10 cellular contexts compared by ENCODE assay signal in the genomic region with DNA sequence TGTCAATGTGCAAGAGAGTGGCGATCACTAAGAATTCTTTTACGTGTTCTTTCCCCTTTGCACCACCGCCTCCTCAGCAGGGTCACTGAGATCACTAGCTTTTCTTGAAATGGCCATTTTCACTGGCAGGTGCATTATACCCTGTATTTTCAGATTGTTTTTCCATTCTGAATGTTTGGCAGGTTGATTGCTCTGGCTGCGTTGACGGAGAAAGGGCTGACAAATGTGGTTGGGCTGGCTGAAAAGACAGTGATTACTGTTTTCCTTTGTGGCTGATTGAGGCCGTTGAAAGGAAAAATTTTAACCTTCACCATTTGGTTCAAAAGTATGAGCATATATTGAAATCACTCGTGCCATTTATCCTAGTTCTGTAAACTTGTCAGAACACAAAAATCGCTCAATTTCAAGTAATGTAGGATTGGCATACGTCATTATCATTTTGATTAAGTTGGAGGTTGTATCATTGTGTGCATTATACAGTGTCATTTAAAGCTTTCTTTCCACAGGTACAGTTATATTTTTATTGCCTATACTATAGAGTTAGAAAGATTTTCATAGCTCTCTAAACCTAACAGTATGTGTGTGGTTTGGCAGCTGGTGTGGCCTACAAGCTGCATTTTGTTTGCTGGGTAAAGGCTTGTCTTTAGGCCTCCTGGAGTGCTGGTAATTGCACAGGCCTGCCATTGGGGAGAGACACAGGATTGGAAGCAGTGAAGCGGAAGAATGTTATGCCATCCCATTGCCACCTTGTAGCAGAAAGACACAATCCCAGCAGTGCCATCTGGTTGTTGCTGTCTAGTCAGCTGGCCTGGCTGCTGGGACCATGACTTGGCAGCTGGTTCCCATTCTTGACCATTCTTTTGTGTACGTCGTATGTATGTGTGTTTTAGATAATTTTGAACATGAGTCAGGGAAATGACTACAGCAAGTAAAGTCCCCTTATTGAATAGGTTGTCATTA. TPM values are rescaled to one million over a fixed set of nuclear protein-coding genes. Genes with fewer than 3 reads are reported as not detected.
DNase-seq lines count a peak whose midpoint lies in the region; ATAC-seq and TF ChIP-seq lines count a peak whose summit lies in the region.
"Had no signal": no experiment of that assay in that cellular context is flagged by ENCODE, and none has a peak within 500 bp of the region (broad histone marks: within the 10 kb centered on the region; RNA-seq: fewer than 3 reads in every experiment).

No MANE protein-coding gene starts in this region.

- no peak overlapping the region for H3K27ac Mint-ChIP-seq in CD4-positive, alpha-beta memory T cell

- H3K27ac ChIP-seq in SK-N-MC (peak overlapping the region; percentile 63), upper lobe of left lung (no peak overlapping the region)
- no peak overlapping the region for H3K27ac ChIP-seq in CD4-positive, alpha-beta memory T cell (ENCODE audit: low read depth, low read length)
- H3K27ac ChIP-seq: neutrophil had no signal

- DNase-seq in COR-L47 (lab: John Stamatoyannopoulos, UW) (peak; percentile 98), NCI-H128 (lab: John Stamatoyannopoulos, UW; ENCODE audit: unreplicated experiment) (peak; percentile 24), SK-N-MC (ENCODE audit: low read depth, low spot score) (no peak), iPS DF 19.7 (ENCODE audit: low read depth, low spot score) (peak; percentile 5), upper lobe of left lung (no peak), DMS114 treated with DMSO at 0.1 percent for 48 hours (lab: John Stamatoyannopoulos, UW; ENCODE audit: unreplicated experiment) (no peak)
- no peak for DNase-seq in CD4-positive, alpha-beta memory T cell
- DNase-seq: CD4-positive, CD25-positive, alpha-beta regulatory T cell had no signal

- no peak for TF ChIP-seq CTCF in upper lobe of left lung (IDR thresholded peaks at IDR 0.05)

- no peaks in the 10 kb centered on the region for H3K9me3 Mint-ChIP-seq in CD4-positive, alpha-beta memory T cell
- H3K9me3 Mint-ChIP-seq: CD4-positive, CD25-positive, alpha-beta regulatory T cell had no signal

- TF ChIP-seq POLR2A in upper lobe of left lung (IDR thresholded peaks at IDR 0.05): no peak

- ATAC-seq in GM18870 (IDR thresholded peaks at IDR 0.05; ENCODE audit: unreplicated experiment) (no peak), upper lobe of left lung (ENCODE audit: low FRiP score in 2 of 2) (no peak)

- no peaks in the 10 kb centered on the region for H3K27me3 Mint-ChIP-seq in CD4-positive, alpha-beta memory T cell
- H3K27me3 Mint-ChIP-seq: CD4-positive, CD25-positive, alpha-beta regulatory T cell had no signal

- H3K27me3 ChIP-seq in upper lobe of left lung: no peaks in the 10 kb centered on the region
- no peaks in the 10 kb centered on the region for H3K27me3 ChIP-seq in CD4-positive, alpha-beta memory T cell (ENCODE audit: insufficient read depth, low read length)
- H3K27me3 ChIP-seq: neutrophil had no signal

- H3K4me3 Mint-ChIP-seq in CD4-positive, alpha-beta memory T cell: no peak overlapping the region
- H3K4me3 Mint-ChIP-seq: CD4-positive, CD25-positive, alpha-beta regulatory T cell had no signal

- no peaks in the 10 kb centered on the region for H3K4me1 Mint-ChIP-seq in CD4-positive, alpha-beta memory T cell

- intact Hi-C loops in CD4-positive, alpha-beta memory T cell (cut with micrococcal nuclease): no loop called here

- H3K4me1 ChIP-seq in upper lobe of left lung: no peaks in the 10 kb centered on the region
- no peaks in the 10 kb centered on the region for H3K4me1 ChIP-seq in CD4-positive, alpha-beta memory T cell (ENCODE audit: insufficient read depth, low read length)

- POLR2A ChIA-PET in CD4-positive, alpha-beta memory T cell (lab: Charles Lee; ENCODE audit: partially characterized antibody): no interaction called here

- CTCF ChIA-PET in CD4-positive, alpha-beta memory T cell (lab: Charles Lee; ENCODE audit: partially characterized antibody): interaction anchor here (0.7 to 2.2 kb wide), 3 partner anchors 20 to 404 kb away, joined by 3 to 10 read pairs (median 4); no protein-coding TSS in a partner anchor

- peaks cover 31 to 54% of the 10 kb centered on the region in 2 donors for H3K36me3 Mint-ChIP-seq in CD4-positive, alpha-beta memory T cell

- H3K9me3 ChIP-seq in SK-N-MC (ENCODE audit: low read depth, low read length) (no peaks in the 10 kb centered on the region), upper lobe of left lung (no peaks in the 10 kb centered on the region)
- no peaks in the 10 kb centered on the region for H3K9me3 ChIP-seq in CD4-positive, alpha-beta memory T cell (ENCODE audit: control insufficient read depth in 1 of 2, low read length in 2 of 2)
- H3K9me3 ChIP-seq: neutrophil had no signal

- WGBS in upper lobe of left lung, 2 donors: 89 to 92% methylated on average over 12 of the region's 12 CpGs

- H3K4me3 ChIP-seq in SK-N-MC (peak overlapping the region; percentile 26; the same call in 1 of the 2 replicates), upper lobe of left lung (no peak overlapping the region)
- H3K4me3 ChIP-seq in CD4-positive, alpha-beta memory T cell (ENCODE audit: low read length in 2 of 2): no peak overlapping the region

- no peak overlapping the region for H3K9ac ChIP-seq in SK-N-MC (ENCODE audit: insufficient read length)

- no peak for TF ChIP-seq EP300 in upper lobe of left lung (IDR thresholded peaks at IDR 0.05)

- peaks cover 36% of the 10 kb centered on the region for H3K36me3 ChIP-seq in SK-N-MC (ENCODE audit: insufficient read depth, low read length)
- H3K36me3 ChIP-seq in upper lobe of left lung: peaks cover 5 to 60% (median 16%) of the 10 kb centered on the region in 4 donors
- peaks cover 31% of the 10 kb centered on the region for H3K36me3 ChIP-seq in CD4-positive, alpha-beta memory T cell (ENCODE audit: insufficient read depth, low read length)

RNA-seq across cellular contexts. Expression of gene DYNC1I2, which starts 36.7 kb away (rescaled TPM):
- 10 to 100 TPM; 66.1 to 91.6 (median 78.7) TPM for total RNA-seq in upper lobe of left lung
- 10 to 100 TPM; 50.2 to 50.3 TPM for total RNA-seq in CD4-positive, alpha-beta memory T cell
- 10 to 100 TPM; 31.2 to 35.9 TPM for polyA plus RNA-seq in CD4-positive, alpha-beta memory T cell

Comparison
In these comparisons a context has a peak if more than half of its experiments do, and no peak if none do; other contexts are left out.
1. DNase-seq: peak in COR-L47 (single experiment), NCI-H128 (single experiment) and iPS DF 19.7 (single experiment); none in SK-N-MC (single experiment), upper lobe of left lung (0 of 2), CD4-positive, alpha-beta memory T cell (0 of 5) and DMS114 treated with DMSO at 0.1 percent for 48 hours (single experiment).